Comparison of ENCODE assay signal across 8 cellular contexts in genomic region chr17:21410892-21411678, GRCh38. TPM values are rescaled to one million over a fixed set of nuclear protein-coding genes. Genes with fewer than 3 reads are reported as not detected.
DNase-seq lines count a peak whose midpoint lies in the region; ATAC-seq, FAIRE-seq and TF ChIP-seq lines count a peak whose summit lies in the region.
"Not testable (repeated sequence)": the region's sequence is repeated elsewhere in the genome, so short reads cannot be mapped to it uniquely, and the experiment has no call there.

No MANE protein-coding gene starts in this region.

- not testable (repeated sequence) for H3K27me3 ChIP-seq in SJCRH30

- not testable (repeated sequence) for H3K36me3 ChIP-seq in HEK293 (ENCODE audit: control insufficient read depth in 2 of 2, insufficient read depth in 1 of 2, low read length in 2 of 2); SJCRH30

- H3K27ac Mint-ChIP-seq in chondrocyte (ENCODE audit: unreplicated experiment) (peak overlapping the region; percentile 80), osteocyte (ENCODE audit: unreplicated experiment) (peak overlapping the region; percentile 81)

- not testable (repeated sequence) for H3K9me3 ChIP-seq in HEK293 (ENCODE audit: control insufficient read depth, insufficient read depth, low read depth, low read length); SJCRH30 (replicated peaks)

- H3K4me1 ChIP-seq in HEK293 (ENCODE audit: control insufficient read depth, insufficient read depth, low read length), result not testable (repeated sequence)
- peaks cover 11% of the 10 kb centered on the region for H3K4me1 ChIP-seq in SJCRH30

- POLR2A ChIA-PET in HEK293 (lab: Yijun Ruan, JAX), result not testable (repeated sequence)

- ATAC-seq in left colon, result peak; percentile 49

- H3K27me3 Mint-ChIP-seq in chondrocyte (ENCODE audit: low read depth); osteocyte (ENCODE audit: unreplicated experiment): not testable (repeated sequence)

- TF ChIP-seq CTCF in HEK293 (tag by site-specific recombination; IDR thresholded peaks at IDR 0.05); chondrocyte (IDR thresholded peaks at IDR 0.05); osteocyte (IDR thresholded peaks at IDR 0.05): not testable (repeated sequence)

- H3K36me3 Mint-ChIP-seq in chondrocyte (ENCODE audit: low read depth); osteocyte (ENCODE audit: unreplicated experiment): not testable (repeated sequence)

- DNase-seq in EH (ENCODE audit: low read depth) (peak; percentile 49), NCI-H524 treated with DMSO at 0.1 percent for 48 hours (lab: John Stamatoyannopoulos, UW) (peak; percentile 16), SJCRH30 (peak; percentile 82 to 87), chondrocyte (ENCODE audit: low spot score) (peak; percentile 90), osteocyte (ENCODE audit: extremely low spot score, unreplicated experiment) (peak; percentile 90)
- not testable (repeated sequence) for DNase-seq in left colon; urothelium cell line (ENCODE audit: low spot score)

- peak; percentile 17 for FAIRE-seq in urothelium cell line (lab: Jason Lieb, UNC)

- H3K4me1 Mint-ChIP-seq in chondrocyte (ENCODE audit: low read depth) (peaks cover 16% of the 10 kb centered on the region), osteocyte (ENCODE audit: unreplicated experiment) (peaks cover 17% of the 10 kb centered on the region)

- intact Hi-C loops in left colon (cut with DNase I, micrococcal nuclease), result not testable (repeated sequence)

- CTCF ChIA-PET in HEK293 (lab: Yijun Ruan, JAX), result not testable (repeated sequence)

- H3K4me3 Mint-ChIP-seq in chondrocyte (ENCODE audit: unreplicated experiment); osteocyte (ENCODE audit: unreplicated experiment): not testable (repeated sequence)

- H3K9me3 Mint-ChIP-seq in chondrocyte (ENCODE audit: low read depth); osteocyte (ENCODE audit: unreplicated experiment): not testable (repeated sequence)

- not testable (repeated sequence) for H3K27ac ChIP-seq in HEK293 (ENCODE audit: extremely low read depth, low read depth, low read length); SJCRH30

- H3K4me3 ChIP-seq in HEK293 (ENCODE audit: low read depth, low read length); SJCRH30: not testable (repeated sequence)

TF ChIP-seq in HEK293, 187 proteins besides CTCF, POLR2A, EP300 and RAD21:
- TF ChIP-seq GLIS1 (tag by site-specific recombination; IDR thresholded peaks at IDR 0.05), result 0 out of 2 replicates have a peak, but pooled peaks have one; percentile 8

RNA-seq across cellular contexts. Expression of gene KCNJ12, which starts 34.9 kb away (rescaled TPM):
- total RNA-seq in SJCRH30 (2014; rRNA removed; shearing (Covaris generic)), result 0.20 and 0.40 TPM in 2 replicates
- total RNA-seq in chondrocyte (2.2 to 2.8 TPM (median 2.5 TPM) in 3 replicates), left colon (1 to 10 TPM in 1 of 2 donors, under 1 TPM in 1; 0.84 to 2.5 TPM), osteocyte (2.3 and 2.4 TPM in 2 replicates)
